In the genomic region with DNA sequence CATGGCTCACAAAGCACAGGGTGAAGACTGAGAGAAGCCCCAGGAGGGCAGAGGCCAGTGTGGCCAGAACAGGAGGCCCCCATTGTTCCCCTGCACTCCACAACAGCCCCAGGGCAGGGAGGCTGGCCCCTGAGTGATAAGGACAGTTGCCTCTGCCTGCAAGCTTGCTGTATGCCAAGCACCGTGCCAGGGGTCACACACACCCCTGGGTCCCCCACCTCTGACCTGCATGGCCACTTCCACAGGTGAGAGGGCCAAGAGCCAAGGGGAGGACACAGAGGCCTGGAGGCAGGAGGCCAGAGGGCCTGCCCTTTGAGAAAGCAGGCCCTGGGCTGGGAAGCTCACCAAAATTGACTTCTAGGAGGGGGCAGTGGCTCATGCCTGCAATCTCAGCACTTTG, we compare ENCODE assay signal across 12 cellular contexts. TPM values are rescaled to one million over a fixed set of nuclear protein-coding genes. Genes with fewer than 3 reads are reported as not detected.
DNase-seq lines count a peak whose midpoint lies in the region; TF ChIP-seq lines count a peak whose summit lies in the region.
"Had no signal": no experiment of that assay in that cellular context is flagged by ENCODE, and none has a peak within 500 bp of the region (broad histone marks: within the 10 kb centered on the region; RNA-seq: fewer than 3 reads in every experiment).

No MANE protein-coding gene starts in this region.

- TF ChIP-seq CTCF in CD14-positive monocyte (IDR thresholded peaks at IDR 0.05) (no peak), colonic mucosa (IDR thresholded peaks at IDR 0.05) (no peak)

- H2BK12ac ChIP-seq in neuronal stem cell (ENCODE audit: low read length) = no peak overlapping the region

- H3K9me3 Mint-ChIP-seq in CD14-positive monocyte (no peaks in the 10 kb centered on the region), IgD-negative memory B cell (no peaks in the 10 kb centered on the region)

- no peak overlapping the region for H4K8ac ChIP-seq in neuronal stem cell (ENCODE audit: low read depth, low read length)

- no peak overlapping the region for H3K27ac ChIP-seq in colonic mucosa
- H3K27ac ChIP-seq in neuronal stem cell (replicated peaks; ENCODE audit: low read length) = no peak overlapping the region

- no peak overlapping the region for H3K14ac ChIP-seq in neuronal stem cell (ENCODE audit: low read length)

- no peak overlapping the region for H3K4ac ChIP-seq in neuronal stem cell (ENCODE audit: low read length)

- H3K27ac Mint-ChIP-seq in CD14-positive monocyte (peak overlapping the region; percentile 75 to 100 (median 93)), IgD-negative memory B cell (peak overlapping the region; percentile 27 to 90 (median 45))

- H3K79me1 ChIP-seq in neuronal stem cell (ENCODE audit: low read depth, low read length) = peaks cover 12% of the 10 kb centered on the region

- H3K9me3 ChIP-seq in colonic mucosa = no peaks in the 10 kb centered on the region
- H3K9me3 ChIP-seq in neuronal stem cell (replicated peaks in 1 of 2; ENCODE audit: control insufficient read depth in 2 of 2, insufficient read depth in 1 of 2, low read depth in 1 of 2, low read length in 2 of 2) = no peaks in the 10 kb centered on the region

- no peak overlapping the region for H2BK15ac ChIP-seq in neuronal stem cell (ENCODE audit: low read length)

- WGBS in neuronal stem cell (ENCODE audit: extremely low coverage in 2 of 2, insufficient read length in 2 of 2, insufficient replicate concordance in 1 of 2), 2 donors = no CpG with 5 or more reads among the region's 1 CpG

- H3K4me3 ChIP-seq in colonic mucosa = no peak overlapping the region
- no peak overlapping the region for H3K4me3 ChIP-seq in neuronal stem cell (ENCODE audit: low read length in 2 of 2)

- no peak overlapping the region for H2AFZ ChIP-seq in neuronal stem cell (ENCODE audit: low read length)

- intact Hi-C loops in CD14-positive monocyte (cut with micrococcal nuclease) = no loop called here
- intact Hi-C loops in colonic mucosa (cut with DNase I) = no loop called here
- intact Hi-C loops in posterior cingulate gyrus (cut with DNase I) = no loop called here

- H3K4me3 Mint-ChIP-seq in CD14-positive monocyte (peak overlapping the region in 1 of 2 donors; percentile 66), IgD-negative memory B cell (peak overlapping the region; percentile 30 to 87 (median 82))

- H2BK5ac ChIP-seq in neuronal stem cell (ENCODE audit: low read length) = no peak overlapping the region

- peak overlapping the region; percentile 84 for H2AK5ac ChIP-seq in neuronal stem cell (ENCODE audit: low read depth, low read length)

- no peak overlapping the region for H3K4me2 ChIP-seq in neuronal stem cell (ENCODE audit: insufficient read depth, low read length, poor library complexity, severe bottlenecking)

- no peaks in the 10 kb centered on the region for H3K27me3 ChIP-seq in colonic mucosa
- no peaks in the 10 kb centered on the region for H3K27me3 ChIP-seq in neuronal stem cell (ENCODE audit: control insufficient read depth in 3 of 3, insufficient read depth in 3 of 3, low read depth in 1 of 3, low read length in 3 of 3)

- peaks cover 37% of the 10 kb centered on the region for H3K4me1 ChIP-seq in colonic mucosa
- H3K4me1 ChIP-seq in neuronal stem cell (ENCODE audit: control insufficient read depth in 2 of 2, insufficient read depth in 1 of 2, low read depth in 1 of 2, low read length in 2 of 2) = peaks cover 24 to 28% of the 10 kb centered on the region in 2 donors

- H3K23ac ChIP-seq in neuronal stem cell (ENCODE audit: low read depth, low read length, poor library complexity) = no peak overlapping the region

- peaks cover 0 to 2% (median 0%) of the 10 kb centered on the region in 3 donors for H3K27me3 Mint-ChIP-seq in CD14-positive monocyte (ENCODE audit: low read depth in 3 of 3)
- peaks cover 2% of the 10 kb centered on the region for H3K27me3 Mint-ChIP-seq in IgD-negative memory B cell

- peaks cover 34 to 53% of the 10 kb centered on the region in 2 donors for H3K36me3 Mint-ChIP-seq in CD14-positive monocyte
- H3K36me3 Mint-ChIP-seq in IgD-negative memory B cell = no peaks in the 10 kb centered on the region

- no peak overlapping the region for H4K91ac ChIP-seq in neuronal stem cell (ENCODE audit: low read depth, low read length, poor library complexity)

- H3K36me3 ChIP-seq in colonic mucosa (no peaks in the 10 kb centered on the region), neuronal stem cell (replicated peaks in 1 of 2; ENCODE audit: control insufficient read depth in 2 of 2, insufficient read depth in 2 of 2, low read length in 2 of 2) (peaks cover 24 to 39% of the 10 kb centered on the region in 2 donors)

- H3K4me1 Mint-ChIP-seq in CD14-positive monocyte (peaks cover 63% of the 10 kb centered on the region), IgD-negative memory B cell (peaks cover 22 to 44% (median 41%) of the 10 kb centered on the region in 3 donors)

- no peak overlapping the region for H2BK120ac ChIP-seq in neuronal stem cell (ENCODE audit: low read depth, low read length)

- DNase-seq in CD14-positive monocyte (ENCODE audit: low spot score) (no peak), colonic mucosa (no peak), neuronal stem cell (ENCODE audit: low spot score) (no peak), NCI-H2227 treated with DMSO at 0.1 percent for 48 hours (lab: John Stamatoyannopoulos, UW) (no peak), NCI-H2196 (lab: John Stamatoyannopoulos, UW; ENCODE audit: unreplicated experiment) (no peak), ecto neural progenitor cell (ENCODE audit: low spot score) (no peak), posterior cingulate gyrus (no peak)
- DNase-seq: central memory CD4-positive, alpha-beta T cell; IMR-90; NCI-H526 treated with DMSO at 0.1 percent for 48 hours; occipital lobe had no signal

- peak overlapping the region; percentile 35 to 40 for H3K9ac ChIP-seq in colonic mucosa (ENCODE audit: low read depth in 2 of 2, low read length in 2 of 2)
- H3K9ac ChIP-seq in neuronal stem cell (ENCODE audit: low read depth, low read length, poor library complexity) = peak overlapping the region; percentile 9

- H3K18ac ChIP-seq in neuronal stem cell (ENCODE audit: low read length) = peak overlapping the region; percentile 28

RNA-seq across cellular contexts. Expression of gene ATRIP, which starts 23.7 kb away (rescaled TPM):
- polyA plus RNA-seq in CD14-positive monocyte (1 to 10 TPM; 1.8 to 2.8 TPM), IgD-negative memory B cell (13.9 TPM)
- total RNA-seq in colonic mucosa = 1 to 10 TPM; 3.2 to 8.6 TPM
- polyA plus RNA-seq in neuronal stem cell (2013, experiment 1 of 2) = 12.1 TPM
- polyA plus RNA-seq in neuronal stem cell (2013, experiment 2 of 2) = 12.0 TPM

RNA-seq across cellular contexts. Expression of gene TMA7, which starts 30.2 kb away (rescaled TPM):
- polyA plus RNA-seq in CD14-positive monocyte (100 to 1,000 TPM; 478 to 559 TPM), IgD-negative memory B cell (701 TPM)
- total RNA-seq in colonic mucosa = 100 to 1,000 TPM; 185 to 259 TPM
- 841 TPM for polyA plus RNA-seq in neuronal stem cell (2013, experiment 1 of 2)
- 834 TPM for polyA plus RNA-seq in neuronal stem cell (2013, experiment 2 of 2)

RNA-seq across cellular contexts. Expression of gene CCDC51, which starts 30.4 kb away (rescaled TPM):
- 1 to 10 TPM; 5.4 to 5.9 TPM for polyA plus RNA-seq in CD14-positive monocyte
- polyA plus RNA-seq in IgD-negative memory B cell = 13.4 TPM
- total RNA-seq in colonic mucosa = 10 to 100 TPM; 11.8 to 21.5 TPM
- 11.8 TPM for polyA plus RNA-seq in neuronal stem cell (2013, experiment 1 of 2)
- polyA plus RNA-seq in neuronal stem cell (2013, experiment 2 of 2) = 12.2 TPM

RNA-seq across cellular contexts. Expression of gene SHISA5, which starts 33.7 kb away (rescaled TPM):
- polyA plus RNA-seq in CD14-positive monocyte = 100 to 1,000 TPM; 242 to 266 TPM
- polyA plus RNA-seq in IgD-negative memory B cell = 307 TPM
- 100 to 1,000 TPM; 115 to 123 TPM for total RNA-seq in colonic mucosa
- 179 TPM for polyA plus RNA-seq in neuronal stem cell (2013, experiment 1 of 2)
- 192 TPM for polyA plus RNA-seq in neuronal stem cell (2013, experiment 2 of 2)

RNA-seq across cellular contexts. Expression of gene PLXNB1, which starts 40.4 kb away (rescaled TPM):
- polyA plus RNA-seq in CD14-positive monocyte = under 1 TPM in 1 of 2 donors, not detected in 1; 0.14 TPM
- not detected for polyA plus RNA-seq in IgD-negative memory B cell
- 100 to 1,000 TPM in 1 of 2 donors, 10 to 100 TPM in 1; 70.6 to 131 TPM for total RNA-seq in colonic mucosa
- 99.5 TPM for polyA plus RNA-seq in neuronal stem cell (2013, experiment 1 of 2)
- 94.2 TPM for polyA plus RNA-seq in neuronal stem cell (2013, experiment 2 of 2)
